9 cellular contexts compared by ENCODE assay signal in genomic region chr2:26764906-26765305, GRCh38. TPM values are rescaled to one million over a fixed set of nuclear protein-coding genes. Genes with fewer than 3 reads are reported as not detected.
DNase-seq lines count a peak whose midpoint lies in the region; ATAC-seq, FAIRE-seq and TF ChIP-seq lines count a peak whose summit lies in the region.
"Had no signal": no experiment of that assay in that cellular context is flagged by ENCODE, and none has a peak within 500 bp of the region (broad histone marks: within the 10 kb centered on the region; RNA-seq: fewer than 3 reads in every experiment).

No MANE protein-coding gene starts in this region.

- ATAC-seq in activated T-cell treated with anti-CD3 and anti-CD28 coated beads, Interleukin-2, amount 50 U/mL, for 72 hours (replicated peaks in 1 of 2): no peak
- ATAC-seq in GM12878: peak; percentile 2; the same call in 2 of the 3 replicates
- ATAC-seq in GM18520 (IDR thresholded peaks at IDR 0.05; ENCODE audit: unreplicated experiment): no peak

- H3K27me3 ChIP-seq in GM12878 (replicated peaks in 1 of 2; ENCODE audit: control insufficient read depth in 2 of 2, insufficient read depth in 2 of 2, low read length in 1 of 2): no peaks in the 10 kb centered on the region
- H3K27me3 ChIP-seq in tibial artery: no peaks in the 10 kb centered on the region

- peak overlapping the region; percentile 85 for H3K27ac ChIP-seq in GM12878 (ENCODE audit: control insufficient read depth, insufficient read depth)
- H3K27ac ChIP-seq in tibial artery: peak overlapping the region; percentile 88 to 93

- no peaks in the 10 kb centered on the region for H4K20me1 ChIP-seq in GM12878 (ENCODE audit: control insufficient read depth, insufficient read depth)

- H3K4me3 ChIP-seq in GM12878 (peak overlapping the region; percentile 89), lower leg skin (ENCODE audit: low read depth, poor library complexity, severe bottlenecking) (peak overlapping the region; percentile 87), tibial artery (peak overlapping the region; percentile 72 to 85)

- H3K36me3 ChIP-seq in GM12878 (ENCODE audit: control insufficient read depth in 2 of 2, insufficient read depth in 2 of 2, low read length in 1 of 2) (no peaks in the 10 kb centered on the region; a peak in 2 of 4 replicates), tibial artery (peaks cover 0 to 6% (median 0%) of the 10 kb centered on the region in 3 donors)

- DNase-seq in activated T-cell treated with anti-CD3 and anti-CD28 coated beads, Interleukin-2, amount 50 U/mL, for 72 hours: no peak
- DNase-seq in activated T-cell treated with anti-CD3 and anti-CD28 coated beads for 4 hours (no peak), GM12878 (ENCODE audit: low read depth, low spot score) (no peak), lower leg skin (ENCODE audit: low spot score in 2 of 2) (no peak), tibial artery (no peak), inferior parietal cortex (ENCODE audit: extremely low spot score) (no peak), RCC 7860 (ENCODE audit: low spot score) (no peak)

- H3K4me3 Mint-ChIP-seq in activated T-cell treated with anti-CD3 and anti-CD28 coated beads, Interleukin-2, amount 50 U/mL, for 72 hours: peak overlapping the region; percentile 74 to 97

- peaks cover 41% of the 10 kb centered on the region for H3K79me2 ChIP-seq in GM12878 (ENCODE audit: control insufficient read depth, insufficient read depth, low read length)

- H3K9me3 Mint-ChIP-seq in activated T-cell treated with anti-CD3 and anti-CD28 coated beads, Interleukin-2, amount 50 U/mL, for 72 hours: no peaks in the 10 kb centered on the region

- TF ChIP-seq POLR2A in GM12878 (IDR thresholded peaks at IDR 0.05; ENCODE audit: low read depth, low read length) (no peak), lower leg skin (IDR thresholded peaks at IDR 0.05) (no peak)

- TF ChIP-seq RAD21 in GM12878 (IDR thresholded peaks at IDR 0.05; ENCODE audit: insufficient read depth, low read depth, low read length): no peak

- TF ChIP-seq CTCF in GM12878 (IDR thresholded peaks at IDR 0.05 in 2 of 3, conservative IDR thresholded peaks at IDR 0.05 in 1 of 3; ENCODE audit: control insufficient read depth in 2 of 3, extremely low read depth in 1 of 3, insufficient read depth in 1 of 3, low read depth in 3 of 3, low read length in 3 of 3): no peak
- TF ChIP-seq CTCF in lower leg skin (IDR thresholded peaks at IDR 0.05): no peak
- TF ChIP-seq CTCF in tibial artery (IDR thresholded peaks at IDR 0.05): no peak

- POLR2A ChIA-PET in GM12878 (lab: Charles Lee): no interaction called here

- H3K4me1 Mint-ChIP-seq in activated T-cell treated with anti-CD3 and anti-CD28 coated beads, Interleukin-2, amount 50 U/mL, for 72 hours (ENCODE audit: low read depth): peaks cover 47% of the 10 kb centered on the region

- no peaks in the 10 kb centered on the region for H3K36me3 Mint-ChIP-seq in activated T-cell treated with anti-CD3 and anti-CD28 coated beads, Interleukin-2, amount 50 U/mL, for 72 hours (ENCODE audit: insufficient read depth in 2 of 2)

- H3K27me3 Mint-ChIP-seq in activated T-cell treated with anti-CD3 and anti-CD28 coated beads, Interleukin-2, amount 50 U/mL, for 72 hours (ENCODE audit: low read depth): no peaks in the 10 kb centered on the region

- FAIRE-seq in GM12878 (lab: Jason Lieb, UNC) (no peak), RCC 7860 (lab: Jason Lieb, UNC) (no peak)
- FAIRE-seq: G401.6 had no signal

- RAD21 ChIA-PET in GM12878 (lab: Charles Lee; ENCODE audit: unreplicated experiment): no interaction called here

- TF ChIP-seq EP300 in GM12878 (IDR thresholded peaks at IDR 0.05; ENCODE audit: borderline replicate concordance in 1 of 2, control insufficient read depth in 1 of 2, low read depth in 2 of 2, low read length in 2 of 2): no peak

- intact Hi-C loops in GM12878 (cut with micrococcal nuclease; ENCODE audit: unreplicated experiment): loop anchor here (1.0 kb wide), 1 partner anchor 20 kb away; no protein-coding TSS in a partner anchor
- intact Hi-C loops in lower leg skin (cut with DNase I; ENCODE audit: low total_unique reads): no loop called here
- intact Hi-C loops in tibial artery (cut with DNase I; ENCODE audit: low total_unique reads): no loop called here

- H3K4me1 ChIP-seq in GM12878 (ENCODE audit: control insufficient read depth, insufficient read depth, low read length): peaks cover 14% of the 10 kb centered on the region; the same call in 1 of the 2 replicates
- H3K4me1 ChIP-seq in tibial artery: peaks cover 0 to 58% (median 40%) of the 10 kb centered on the region in 4 donors

- no TSS peak for BruUV-seq in GM12878 (replicated peaks; lab: Mats Ljungman, UMichigan)

- peak overlapping the region; percentile 84 for H3K27ac Mint-ChIP-seq in activated T-cell treated with anti-CD3 and anti-CD28 coated beads, Interleukin-2, amount 50 U/mL, for 72 hours

- SMC1A ChIA-PET in GM12878 (lab: Charles Lee; ENCODE audit: uncharacterized antibody, unreplicated experiment): interaction anchor here (3.0 kb wide), 1 partner anchor 8 kb away, joined by 7 read pairs; no protein-coding TSS in a partner anchor

- in situ Hi-C loops in GM12878 (cut with MboI): no loop called here

- H2AFZ ChIP-seq in GM12878 (ENCODE audit: control insufficient read depth, low read depth, low read length): no peak overlapping the region

- peak overlapping the region; percentile 79 for H3K4me2 ChIP-seq in GM12878 (ENCODE audit: control insufficient read depth, insufficient read depth)

- WGBS in GM12878 (ENCODE audit: insufficient coverage, insufficient replicate concordance, low lambda C conversion rate, missing lambda C conversion rate): 3% methylated on average over 3 of the region's 3 CpGs
- 14 to 15% methylated on average over 3 of the region's 3 CpGs for WGBS in lower leg skin, 2 donors

- peak overlapping the region; percentile 76 for H3K9ac ChIP-seq in GM12878 (ENCODE audit: control insufficient read depth, insufficient read depth, low read length)

- CTCF ChIA-PET in GM12878 (lab: Yijun Ruan, JAX): interaction anchor here (0.6 kb wide), 1 partner anchor 162 kb away, joined by 3 read pairs; no protein-coding TSS in a partner anchor

- H3K9me3 ChIP-seq in GM12878 (replicated peaks; ENCODE audit: control insufficient read depth, insufficient read depth, low read length): no peaks in the 10 kb centered on the region
- H3K9me3 ChIP-seq in tibial artery: no peaks in the 10 kb centered on the region

TF ChIP-seq in GM12878, 131 proteins besides CTCF, POLR2A, EP300 and RAD21 (continues in another document):
- no peak for TF ChIP-seq SMAD1 (IDR thresholded peaks at IDR 0.05; ENCODE audit: low read depth, partially characterized antibody)

RNA-seq across cellular contexts. Expression of gene SLC35F6, which starts 0.8 kb away (rescaled TPM):
- 1 to 10 TPM; 6.1 to 7.2 TPM for total RNA-seq in activated T-cell treated with anti-CD3 and anti-CD28 coated beads, Interleukin-2, amount 50 U/mL, for 72 hours
- total RNA-seq in GM12878 (2013; cell fraction: nucleolus; rRNA removed): 17.9 and 18.7 TPM in 2 replicates
- total RNA-seq in GM12878 (2014; rRNA removed) (9.8 and 10.5 TPM in 2 replicates), GM12878 (2014; rRNA removed; fragmentation: Illumina TruSeq; extraction: Trizol) (6.0 and 6.1 TPM in 2 replicates), GM12878 (2021) (9.8 and 10.1 TPM in 2 replicates), lower leg skin (10 to 100 TPM; 51.0 to 96.7 (median 87.4) TPM)
- 3.0 TPM for polyA plus RNA-seq in GM12878 (2011; ENCODE audit: low read depth)
- polyA plus RNA-seq in GM12878 (2011; rRNA removed) (2.8 and 5.3 TPM in 2 replicates), GM12878 (2014; fragmentation: Illumina TruSeq; extraction: Trizol) (3.4 and 6.0 TPM in 2 replicates), GM12878 (2014; fragmentation: Nextera tagmentation; extraction: Ambion mirVana) (1 to 10 TPM; 4.0 to 9.6 TPM), GM12878 (2014; rRNA removed) (7.4 and 7.6 TPM in 2 replicates), GM12878 (2016; fragmentation: Nextera tagmentation; extraction: Ambion mirVana) (1 to 10 TPM; 8.6 to 9.3 TPM)
- 7.4 and 8.6 TPM in 2 replicates for polyA plus RNA-seq in GM12878 (2011; cell fraction: cytosol; rRNA removed)
- 3.5 and 4.8 TPM in 2 replicates for polyA plus RNA-seq in GM12878 (2011; cell fraction: nucleus; rRNA removed)
- polyA plus RNA-seq in GM12878 (2012): 3.2 and 4.7 TPM in 2 replicates
- 10.5 and 15.1 TPM in 2 replicates for polyA minus RNA-seq in GM12878 (2011; rRNA and poly(A)+ RNA removed)
- polyA minus RNA-seq in GM12878 (2011; cell fraction: cytosol; rRNA and poly(A)+ RNA removed): 4.8 and 6.1 TPM in 2 replicates
- 5.2 and 10.0 TPM in 2 replicates for polyA minus RNA-seq in GM12878 (2011; cell fraction: nucleus; rRNA and poly(A)+ RNA removed)

RNA-seq across cellular contexts. Expression of gene CENPA, which starts 20.9 kb away (rescaled TPM):
- total RNA-seq in activated T-cell treated with anti-CD3 and anti-CD28 coated beads, Interleukin-2, amount 50 U/mL, for 72 hours: 10 to 100 TPM; 40.9 to 43.2 TPM
- total RNA-seq in GM12878 (2013; cell fraction: nucleolus; rRNA removed): 5.4 and 6.9 TPM in 2 replicates
- total RNA-seq in GM12878 (2014; rRNA removed) (32.4 and 33.7 TPM in 2 replicates), GM12878 (2014; rRNA removed; fragmentation: Illumina TruSeq; extraction: Trizol) (34.4 and 36.0 TPM in 2 replicates), GM12878 (2021) (32.1 and 33.7 TPM in 2 replicates), lower leg skin (1 to 10 TPM in 2 of 4 donors, under 1 TPM in 2; 0.47 to 5.2 (median 2.1) TPM)
- 9.0 TPM for polyA plus RNA-seq in GM12878 (2011; ENCODE audit: low read depth)
- polyA plus RNA-seq in GM12878 (2011; rRNA removed) (42.7 and 46.5 TPM in 2 replicates), GM12878 (2014; fragmentation: Illumina TruSeq; extraction: Trizol) (35.9 and 39.0 TPM in 2 replicates), GM12878 (2014; fragmentation: Nextera tagmentation; extraction: Ambion mirVana) (10 to 100 TPM in 1 of 2 experiments, 1 to 10 TPM in 1; 8.1 to 19.0 TPM), GM12878 (2014; rRNA removed) (38.7 and 40.4 TPM in 2 replicates), GM12878 (2016; fragmentation: Nextera tagmentation; extraction: Ambion mirVana) (10 to 100 TPM; 52.5 to 66.6 TPM)
- polyA plus RNA-seq in GM12878 (2011; cell fraction: cytosol; rRNA removed): 47.4 and 49.4 TPM in 2 replicates
- polyA plus RNA-seq in GM12878 (2011; cell fraction: nucleus; rRNA removed): 17.5 and 24.4 TPM in 2 replicates
- polyA plus RNA-seq in GM12878 (2012): 12.7 and 14.6 TPM in 2 replicates
- polyA minus RNA-seq in GM12878 (2011; rRNA and poly(A)+ RNA removed): 20.3 and 36.9 TPM in 2 replicates
- polyA minus RNA-seq in GM12878 (2011; cell fraction: cytosol; rRNA and poly(A)+ RNA removed): 12.4 and 13.8 TPM in 2 replicates
- 4.8 and 8.7 TPM in 2 replicates for polyA minus RNA-seq in GM12878 (2011; cell fraction: nucleus; rRNA and poly(A)+ RNA removed)
